Comparison of ENCODE assay signal across 30 cellular contexts in genomic region chr5:111935835-111936234, GRCh38.
DNase-seq lines count a peak whose midpoint lies in the region; FAIRE-seq and TF ChIP-seq lines count a peak whose summit lies in the region.
"Had no signal": no experiment of that assay in that cellular context is flagged by ENCODE, and none has a peak within 500 bp of the region (broad histone marks: within the 10 kb centered on the region; RNA-seq: fewer than 3 reads in every experiment).

No MANE protein-coding gene starts in this region.

- H3K18ac ChIP-seq in H1 (ENCODE audit: extremely low read depth, low read length): no peak overlapping the region
- no peak overlapping the region for H3K18ac ChIP-seq in neuronal stem cell (ENCODE audit: low read length)

- H2AFZ ChIP-seq in H1 (ENCODE audit: low read length) (no peak overlapping the region), neuronal stem cell (ENCODE audit: low read length) (no peak overlapping the region), Karpas-422 (ENCODE audit: low read length) (no peak overlapping the region)
- H2AFZ ChIP-seq: PC-9 had no signal

- H3K23me2 ChIP-seq in H1 (ENCODE audit: low read depth, low read length): no peaks in the 10 kb centered on the region

- H3K14ac ChIP-seq in H1 (ENCODE audit: insufficient read length) (no peak overlapping the region), neuronal stem cell (ENCODE audit: low read length) (no peak overlapping the region)

- no peak overlapping the region for H2BK15ac ChIP-seq in H1 (ENCODE audit: low read length)
- no peak overlapping the region for H2BK15ac ChIP-seq in neuronal stem cell (ENCODE audit: low read length)

- no peaks in the 10 kb centered on the region for H3K4me1 ChIP-seq in H1 (replicated peaks in 1 of 4; ENCODE audit: control insufficient read depth in 3 of 4, insufficient read depth in 4 of 4, low read length in 3 of 4)
- peaks cover 2 to 3% of the 10 kb centered on the region in 2 donors for H3K4me1 ChIP-seq in neuronal stem cell (ENCODE audit: control insufficient read depth in 2 of 2, insufficient read depth in 1 of 2, low read depth in 1 of 2, low read length in 2 of 2)
- H3K4me1 ChIP-seq in Karpas-422 (ENCODE audit: low read length): no peaks in the 10 kb centered on the region
- H3K4me1 ChIP-seq: BLaER1, thyroid gland, vagina had no signal

- no peaks in the 10 kb centered on the region for H3K36me3 Mint-ChIP-seq in activated naive CD8-positive, alpha-beta T cell treated with anti-CD3 and anti-CD28 coated beads for 36 hours
- H3K36me3 Mint-ChIP-seq: activated naive CD4-positive, alpha-beta T cell treated with anti-CD3 and anti-CD28 coated beads, Interleukin-2, amount 10 ng/mL, durations not matched to agents 7 days and 5 days had no signal

- no peaks in the 10 kb centered on the region for H4K20me1 ChIP-seq in H1 (replicated peaks in 1 of 2; ENCODE audit: control insufficient read depth in 1 of 2, insufficient read depth in 2 of 2, low read length in 2 of 2)
- H4K20me1 ChIP-seq in Karpas-422 (ENCODE audit: insufficient read depth, low read depth, low read length): no peaks in the 10 kb centered on the region
- H4K20me1 ChIP-seq: BLaER1 had no signal

- H2AK5ac ChIP-seq in H1 (ENCODE audit: low read depth, low read length) (no peak overlapping the region), neuronal stem cell (ENCODE audit: low read depth, low read length) (no peak overlapping the region)

- H4K8ac ChIP-seq in H1 (ENCODE audit: extremely low read depth, insufficient read depth, low read length): no peak overlapping the region
- H4K8ac ChIP-seq in neuronal stem cell (ENCODE audit: low read depth, low read length): no peak overlapping the region

- no peaks in the 10 kb centered on the region for H3K9me3 Mint-ChIP-seq in activated naive CD8-positive, alpha-beta T cell treated with anti-CD3 and anti-CD28 coated beads for 36 hours
- H3K9me3 Mint-ChIP-seq: activated CD8-positive, alpha-beta T cell treated with anti-CD3 and anti-CD28 coated beads for 36 hours; activated naive CD4-positive, alpha-beta T cell treated with anti-CD3 and anti-CD28 coated beads, Interleukin-2, amount 10 ng/mL, durations not matched to agents 7 days and 5 days; activated T-helper 1 cell treated with anti-CD3 and anti-CD28 coated beads, Interleukin-12 subunit alpha, Interleukin-12 subunit beta, Interleukin-2, Interleukin-4 antibody, amounts not matched to agents 30 ng/mL and 10 ng/mL and 1 ng/mL, durations not matched to agents 14 hours and 24 hours and 36 hours; T-helper 2 cell treated with Interferon-gamma antibody and Interleukin-4, amounts not matched to agents 5 μg/mL and 100 μg/mL, for 36 hours had no signal

- H4K91ac ChIP-seq in H1 (replicated peaks; ENCODE audit: insufficient read length, low read length): no peak overlapping the region
- H4K91ac ChIP-seq in neuronal stem cell (ENCODE audit: low read depth, low read length, poor library complexity): no peak overlapping the region

- H3K4me3 Mint-ChIP-seq in activated naive CD8-positive, alpha-beta T cell treated with anti-CD3 and anti-CD28 coated beads for 36 hours: no peak overlapping the region
- H3K4me3 Mint-ChIP-seq: activated CD8-positive, alpha-beta T cell treated with anti-CD3 and anti-CD28 coated beads for 36 hours; activated naive CD4-positive, alpha-beta T cell treated with anti-CD3 and anti-CD28 coated beads, Interleukin-2, amount 10 ng/mL, durations not matched to agents 7 days and 5 days; activated T-helper 1 cell treated with anti-CD3 and anti-CD28 coated beads, Interleukin-12 subunit alpha, Interleukin-12 subunit beta, Interleukin-2, Interleukin-4 antibody, amounts not matched to agents 30 ng/mL and 10 ng/mL and 1 ng/mL, durations not matched to agents 14 hours and 24 hours and 36 hours; IgD-negative memory B cell; T-helper 2 cell treated with Interferon-gamma antibody and Interleukin-4, amounts not matched to agents 5 μg/mL and 100 μg/mL, for 36 hours had no signal

- in situ Hi-C loops in G401 (cut with HindIII; ENCODE audit: low sequenced_read_pairs): no loop called here

- no peak overlapping the region for H3K56ac ChIP-seq in H1 (replicated peaks; ENCODE audit: insufficient read length, low read depth, low read length)

- no peaks in the 10 kb centered on the region for H3K79me1 ChIP-seq in H1 (ENCODE audit: low read depth, low read length)
- no peaks in the 10 kb centered on the region for H3K79me1 ChIP-seq in neuronal stem cell (ENCODE audit: low read depth, low read length)

- no peak for TF ChIP-seq RAD21 in H1 (IDR thresholded peaks at IDR 0.05 in 1 of 2, conservative IDR thresholded peaks at IDR 0.05 in 1 of 2; ENCODE audit: low read depth in 2 of 2, low read length in 2 of 2)

- peaks cover 9% of the 10 kb centered on the region for H3K27me3 Mint-ChIP-seq in activated naive CD8-positive, alpha-beta T cell treated with anti-CD3 and anti-CD28 coated beads for 36 hours
- H3K27me3 Mint-ChIP-seq: activated CD8-positive, alpha-beta T cell treated with anti-CD3 and anti-CD28 coated beads for 36 hours; activated naive CD4-positive, alpha-beta T cell treated with anti-CD3 and anti-CD28 coated beads, Interleukin-2, amount 10 ng/mL, durations not matched to agents 7 days and 5 days had no signal

- no peak for TF ChIP-seq CTCF in H1 (IDR thresholded peaks at IDR 0.05; ENCODE audit: control extremely low read depth in 1 of 3, insufficient read depth in 1 of 3, low read depth in 1 of 3, low read length in 3 of 3)

- H2BK5ac ChIP-seq in H1 (ENCODE audit: low read depth, low read length) (no peak overlapping the region), neuronal stem cell (ENCODE audit: low read length) (no peak overlapping the region)

- H3K23ac ChIP-seq in H1 (ENCODE audit: insufficient read length) (no peak overlapping the region), neuronal stem cell (ENCODE audit: low read depth, low read length, poor library complexity) (no peak overlapping the region)

- no peak overlapping the region for H3K9ac ChIP-seq in H1 (replicated peaks in 1 of 4; ENCODE audit: extremely low read depth in 1 of 4, low read depth in 3 of 4, low read length in 3 of 4)
- no peak overlapping the region for H3K9ac ChIP-seq in neuronal stem cell (ENCODE audit: low read depth, low read length, poor library complexity)
- H3K9ac ChIP-seq in Karpas-422 (ENCODE audit: low read length): no peak overlapping the region
- H3K9ac ChIP-seq: BLaER1 had no signal

- no peak overlapping the region for H3K4me3 ChIP-seq in H1 (ENCODE audit: extremely low read depth in 1 of 4, insufficient read depth in 2 of 4, low read depth in 3 of 4, low read length in 4 of 4)
- H3K4me3 ChIP-seq in neuronal stem cell (ENCODE audit: low read length in 2 of 2): no peak overlapping the region
- H3K4me3 ChIP-seq in Karpas-422 (ENCODE audit: low read length): no peak overlapping the region
- H3K4me3 ChIP-seq: BLaER1, left lung, PC-9, thyroid gland, vagina had no signal

- no peaks in the 10 kb centered on the region for H3K9me3 ChIP-seq in H1 (ENCODE audit: insufficient read depth in 2 of 2, low read depth in 1 of 2, low read length in 1 of 2)
- H3K9me3 ChIP-seq in neuronal stem cell (replicated peaks in 1 of 2; ENCODE audit: control insufficient read depth in 2 of 2, insufficient read depth in 1 of 2, low read depth in 1 of 2, low read length in 2 of 2): no peaks in the 10 kb centered on the region
- H3K9me3 ChIP-seq in Karpas-422 (ENCODE audit: low read length): no peaks in the 10 kb centered on the region
- H3K9me3 ChIP-seq: BLaER1, left lung, thyroid gland, vagina had no signal

- H3K4me2 ChIP-seq in H1 (ENCODE audit: insufficient read depth in 1 of 2, low read depth in 2 of 2, low read length in 2 of 2) (no peak overlapping the region), neuronal stem cell (ENCODE audit: insufficient read depth, low read length, poor library complexity, severe bottlenecking) (no peak overlapping the region), Karpas-422 (ENCODE audit: low read depth, low read length, poor library complexity, severe bottlenecking) (no peak overlapping the region)
- H3K4me2 ChIP-seq: BLaER1, PC-9 had no signal

- CTCF ChIA-PET in H1 (lab: Charles Lee; ENCODE audit: partially characterized antibody): no interaction called here

- H3K9me2 ChIP-seq in Karpas-422 (replicated peaks; ENCODE audit: insufficient read depth, low read length): no peaks in the 10 kb centered on the region

- H3K27ac ChIP-seq in H1 (ENCODE audit: low read depth, low read length): no peak overlapping the region
- H3K27ac ChIP-seq in neuronal stem cell (replicated peaks; ENCODE audit: low read length): no peak overlapping the region
- H3K27ac ChIP-seq in Karpas-422 (ENCODE audit: low read length): no peak overlapping the region
- H3K27ac ChIP-seq: BLaER1, left lung, PC-9, thyroid gland, vagina had no signal

- TF ChIP-seq POLR2A in H1 (IDR thresholded peaks at IDR 0.05; ENCODE audit: control extremely low read depth in 1 of 2, low read depth in 2 of 2, low read length in 2 of 2): no peak

- H3K36me3 ChIP-seq in H1 (ENCODE audit: control insufficient read depth in 2 of 4, insufficient read depth in 4 of 4, low read length in 3 of 4) (no peaks in the 10 kb centered on the region), neuronal stem cell (replicated peaks in 1 of 2; ENCODE audit: control insufficient read depth in 2 of 2, insufficient read depth in 2 of 2, low read length in 2 of 2) (no peaks in the 10 kb centered on the region), Karpas-422 (ENCODE audit: insufficient read depth, low read length) (no peaks in the 10 kb centered on the region)
- H3K36me3 ChIP-seq: BLaER1, left lung, thyroid gland, vagina had no signal

- H3K4me1 Mint-ChIP-seq in activated naive CD8-positive, alpha-beta T cell treated with anti-CD3 and anti-CD28 coated beads for 36 hours: no peaks in the 10 kb centered on the region
- H3K4me1 Mint-ChIP-seq: activated naive CD4-positive, alpha-beta T cell treated with anti-CD3 and anti-CD28 coated beads, Interleukin-2, amount 10 ng/mL, durations not matched to agents 7 days and 5 days; IgD-negative memory B cell had no signal

- no peak overlapping the region for H2BK120ac ChIP-seq in H1 (replicated peaks; ENCODE audit: low read depth, low read length)
- no peak overlapping the region for H2BK120ac ChIP-seq in neuronal stem cell (ENCODE audit: low read depth, low read length)

- no peak overlapping the region for H4K5ac ChIP-seq in H1 (ENCODE audit: insufficient read length, low read depth, low read length)

- H3K4ac ChIP-seq in H1 (replicated peaks; ENCODE audit: insufficient read length, low read depth, low read length) (no peak overlapping the region), neuronal stem cell (ENCODE audit: low read length) (no peak overlapping the region)

- POLR2A ChIA-PET in H1 (lab: Charles Lee; ENCODE audit: partially characterized antibody): no interaction called here

- TF ChIP-seq EP300 in H1 (IDR thresholded peaks at IDR 0.05; ENCODE audit: borderline replicate concordance in 1 of 2, low read depth in 2 of 2, low read length in 2 of 2): no peak

- FAIRE-seq in RCC 7860 (lab: Jason Lieb, UNC): no peak
- FAIRE-seq in H1 (lab: Jason Lieb, UNC): no peak
- FAIRE-seq: colon, G401.6, islet of Langerhans had no signal

- no peak overlapping the region for H2BK12ac ChIP-seq in H1 (ENCODE audit: low read depth, low read length)
- no peak overlapping the region for H2BK12ac ChIP-seq in neuronal stem cell (ENCODE audit: low read length)

- H2BK20ac ChIP-seq in H1 (ENCODE audit: low read length): no peak overlapping the region

- H3K79me2 ChIP-seq in H1 (ENCODE audit: control insufficient read depth in 1 of 2, insufficient read depth in 2 of 2, low read length in 2 of 2) (no peaks in the 10 kb centered on the region), Karpas-422 (ENCODE audit: low read length) (no peaks in the 10 kb centered on the region)

- DNase-seq in ELR (ENCODE audit: low read depth) (peak; percentile 30), RCC 7860 (ENCODE audit: low spot score) (peak; percentile 17), H1 (ENCODE audit: low read depth in 1 of 2, low spot score in 2 of 2) (no peak), neuronal stem cell (ENCODE audit: low spot score) (peak; percentile 14), G401 (ENCODE audit: low spot score) (no peak), Karpas-422 (no peak), A172 (ENCODE audit: low spot score) (no peak)
- no peak for DNase-seq in activated naive CD8-positive, alpha-beta T cell treated with anti-CD3 and anti-CD28 coated beads for 36 hours
- DNase-seq: activated CD8-positive, alpha-beta memory T cell treated with anti-CD3 and anti-CD28 coated beads, Interleukin-2, amount 50 U/mL, for 48 hours; activated CD8-positive, alpha-beta T cell treated with anti-CD3 and anti-CD28 coated beads for 36 hours; activated naive CD4-positive, alpha-beta T cell treated with anti-CD3 and anti-CD28 coated beads, Interleukin-2, amount 10 ng/mL, durations not matched to agents 7 days and 5 days; amniotic stem cell; left lung; NCI-H1105; NCI-H187 treated with DMSO at 0.1 percent for 48 hours; NCI-H524 treated with DMSO at 0.1 percent for 48 hours; PC-9; Right ventricle myocardium superior; stimulated activated CD4-positive, alpha-beta T cell treated with anti-CD3 and anti-CD28 coated beads, Interleukin-12 subunit alpha, Interleukin-12 subunit beta, amount 100 ng/mL, for 4 hours; stimulated activated CD4-positive, alpha-beta T cell treated with anti-CD3 and anti-CD28 coated beads, Interleukin-4, amount 100 ng/mL, for 24 hours; thyroid gland had no signal

- H3K27ac Mint-ChIP-seq in activated naive CD8-positive, alpha-beta T cell treated with anti-CD3 and anti-CD28 coated beads for 36 hours: no peak overlapping the region
- H3K27ac Mint-ChIP-seq: activated CD8-positive, alpha-beta T cell treated with anti-CD3 and anti-CD28 coated beads for 36 hours; activated naive CD4-positive, alpha-beta T cell treated with anti-CD3 and anti-CD28 coated beads, Interleukin-2, amount 10 ng/mL, durations not matched to agents 7 days and 5 days; activated T-helper 1 cell treated with anti-CD3 and anti-CD28 coated beads, Interleukin-12 subunit alpha, Interleukin-12 subunit beta, Interleukin-2, Interleukin-4 antibody, amounts not matched to agents 30 ng/mL and 10 ng/mL and 1 ng/mL, durations not matched to agents 14 hours and 24 hours and 36 hours; IgD-negative memory B cell; progenitor cell of endocrine pancreas; T-helper 2 cell treated with Interferon-gamma antibody and Interleukin-4, amounts not matched to agents 5 μg/mL and 100 μg/mL, for 36 hours had no signal

- H3K27me3 ChIP-seq in H1 (replicated peaks in 1 of 4; ENCODE audit: control insufficient read depth in 3 of 4, extremely low read depth in 1 of 4, insufficient read depth in 3 of 4, low read length in 3 of 4) (no peaks in the 10 kb centered on the region), neuronal stem cell (ENCODE audit: control insufficient read depth in 3 of 3, insufficient read depth in 3 of 3, low read depth in 1 of 3, low read length in 3 of 3) (no peaks in the 10 kb centered on the region), Karpas-422 (ENCODE audit: low read length) (no peaks in the 10 kb centered on the region)
- H3K27me3 ChIP-seq: BLaER1, left lung, thyroid gland, vagina had no signal

- WGBS in H1 (ENCODE audit: extremely low coverage in 1 of 2, insufficient coverage in 1 of 2, insufficient read length in 1 of 2, insufficient replicate concordance in 2 of 2, low coverage in 1 of 2, low lambda C conversion rate in 2 of 2, missing lambda C conversion rate in 1 of 2), 2 experiments: 91% methylated on average over 3 of the region's 3 CpGs; no CpG with 5 or more reads in 1 of the 2 experiments
- no CpG with 5 or more reads among the region's 3 CpGs for WGBS in neuronal stem cell (ENCODE audit: extremely low coverage in 2 of 2, insufficient read length in 2 of 2, insufficient replicate concordance in 1 of 2), 2 donors

Comparison
In these comparisons a context has a peak if more than half of its experiments do, and no peak if none do; other contexts are left out.
1. DNase-seq: peak in ELR (single experiment), RCC 7860 (single experiment) and neuronal stem cell (single experiment); none in H1 (0 of 2), G401 (single experiment), Karpas-422 (single experiment), activated naive CD8-positive, alpha-beta T cell treated with anti-CD3 and anti-CD28 coated beads for 36 hours (single experiment) and A172 (single experiment).